Comparison of ENCODE assay signal across 11 cellular contexts in genomic region chr7:98338441-98338840, GRCh38.
"Had no signal": no experiment of that assay in that cellular context is flagged by ENCODE, and none has a peak within 500 bp of the region (broad histone marks: within the 10 kb centered on the region; RNA-seq: fewer than 3 reads in every experiment).

No MANE protein-coding gene starts in this region.

- H3K27ac ChIP-seq: GM23248 had no signal

- DNase-seq: GM23248, GOT3, H7, H9, HCEC 1CT, HFFc6 had no signal

- H3K36me3 ChIP-seq: HAP-1 had no signal

- ATAC-seq: GM23338, HCT116 had no signal

- H3K4me3 ChIP-seq: GM23248, GM23338, HAP-1 had no signal

- H3K9me3 ChIP-seq: HAP-1 had no signal

- H3K4me1 ChIP-seq: HAP-1 had no signal

- H3K9ac ChIP-seq: GM23248 had no signal

- H3K4me2 ChIP-seq: GM23338 had no signal

- H2AFZ ChIP-seq: GM23248, GM23338 had no signal

- FAIRE-seq: H1, H54 had no signal
